In the genomic region with DNA sequence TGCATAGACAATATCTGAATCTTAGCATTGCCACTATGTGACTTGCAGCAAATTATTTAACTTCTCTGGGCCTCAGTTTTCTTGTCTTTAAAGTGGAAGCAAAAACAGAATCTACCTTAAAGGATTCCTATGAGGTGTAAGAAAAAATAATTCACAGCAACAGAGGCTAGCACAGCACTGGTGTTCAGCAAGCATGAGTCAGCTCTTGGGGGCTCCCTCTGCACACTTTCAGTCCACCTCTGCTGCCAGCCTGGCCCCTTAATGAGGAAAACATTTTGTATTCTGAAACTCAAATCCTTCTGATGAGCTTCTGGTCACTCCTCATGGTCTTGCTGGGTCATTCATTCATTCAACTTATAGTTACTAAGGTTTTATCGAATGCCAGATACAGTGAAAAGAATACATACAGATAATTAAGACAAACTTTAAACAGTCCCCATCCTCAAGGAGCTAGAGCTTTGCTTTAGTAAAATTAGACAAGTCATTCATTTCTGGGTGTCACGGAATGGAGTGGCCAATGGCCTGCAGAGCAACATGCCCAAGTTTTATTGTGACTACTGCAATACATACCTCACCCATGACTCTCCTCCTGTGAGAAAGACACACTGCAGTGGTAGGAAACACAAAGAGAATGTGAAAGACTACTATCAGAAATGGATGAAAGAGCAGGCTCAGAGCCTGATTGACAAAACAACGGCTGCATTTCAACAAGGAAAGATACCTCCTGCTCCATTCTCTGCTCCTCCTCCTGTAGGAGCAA, we compare ENCODE assay signal across 1 cellular context.
TF ChIP-seq lines count a peak whose summit lies in the region.

No MANE protein-coding gene starts in this region.

TF ChIP-seq in WTC11, 78 proteins besides CTCF, POLR2A, EP300 and RAD21 (continued from another document):
- TF ChIP-seq E2F1 (CRISPR knock-in tag; IDR thresholded peaks at IDR 0.05) (no peak), NFYB (CRISPR knock-in tag; conservative IDR thresholded peaks at IDR 0.05; ENCODE audit: low read depth) (no peak), HMGXB4 (CRISPR knock-in tag; IDR thresholded peaks at IDR 0.05) (no peak), ZNF317 (CRISPR knock-in tag; IDR thresholded peaks at IDR 0.05; ENCODE audit: borderline replicate concordance, low read depth) (no peak), ZNF263 (CRISPR knock-in tag; IDR thresholded peaks at IDR 0.05; ENCODE audit: low read depth) (no peak)
- TF ChIP-seq, protein P1, sequence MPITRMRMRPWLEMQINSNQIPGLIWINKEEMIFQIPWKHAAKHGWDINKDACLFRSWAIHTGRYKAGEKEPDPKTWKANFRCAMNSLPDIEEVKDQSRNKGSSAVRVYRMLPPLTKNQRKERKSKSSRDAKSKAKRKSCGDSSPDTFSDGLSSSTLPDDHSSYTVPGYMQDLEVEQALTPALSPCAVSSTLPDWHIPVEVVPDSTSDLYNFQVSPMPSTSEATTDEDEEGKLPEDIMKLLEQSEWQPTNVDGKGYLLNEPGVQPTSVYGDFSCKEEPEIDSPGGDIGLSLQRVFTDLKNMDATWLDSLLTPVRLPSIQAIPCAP (CRISPR knock-in tag; IDR thresholded peaks at IDR 0.05): no peak
- TF ChIP-seq, protein P2, sequence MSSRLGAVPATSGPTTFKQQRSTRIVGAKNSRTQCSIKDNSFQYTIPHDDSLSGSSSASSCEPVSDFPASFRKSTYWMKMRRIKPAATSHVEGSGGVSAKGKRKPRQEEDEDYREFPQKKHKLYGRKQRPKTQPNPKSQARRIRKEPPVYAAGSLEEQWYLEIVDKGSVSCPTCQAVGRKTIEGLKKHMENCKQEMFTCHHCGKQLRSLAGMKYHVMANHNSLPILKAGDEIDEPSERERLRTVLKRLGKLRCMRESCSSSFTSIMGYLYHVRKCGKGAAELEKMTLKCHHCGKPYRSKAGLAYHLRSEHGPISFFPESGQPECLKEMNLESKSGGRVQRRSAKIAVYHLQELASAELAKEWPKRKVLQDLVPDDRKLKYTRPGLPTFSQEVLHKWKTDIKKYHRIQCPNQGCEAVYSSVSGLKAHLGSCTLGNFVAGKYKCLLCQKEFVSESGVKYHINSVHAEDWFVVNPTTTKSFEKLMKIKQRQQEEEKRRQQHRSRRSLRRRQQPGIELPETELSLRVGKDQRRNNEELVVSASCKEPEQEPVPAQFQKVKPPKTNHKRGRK (CRISPR knock-in tag; IDR thresholded peaks at IDR 0.05; ENCODE audit: borderline replicate concordance): no peak
- TF ChIP-seq, protein P3, sequence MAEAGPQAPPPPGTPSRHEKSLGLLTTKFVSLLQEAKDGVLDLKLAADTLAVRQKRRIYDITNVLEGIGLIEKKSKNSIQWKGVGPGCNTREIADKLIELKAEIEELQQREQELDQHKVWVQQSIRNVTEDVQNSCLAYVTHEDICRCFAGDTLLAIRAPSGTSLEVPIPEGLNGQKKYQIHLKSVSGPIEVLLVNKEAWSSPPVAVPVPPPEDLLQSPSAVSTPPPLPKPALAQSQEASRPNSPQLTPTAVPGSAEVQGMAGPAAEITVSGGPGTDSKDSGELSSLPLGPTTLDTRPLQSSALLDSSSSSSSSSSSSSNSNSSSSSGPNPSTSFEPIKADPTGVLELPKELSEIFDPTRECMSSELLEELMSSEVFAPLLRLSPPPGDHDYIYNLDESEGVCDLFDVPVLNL (CRISPR knock-in tag; IDR thresholded peaks at IDR 0.05; ENCODE audit: borderline replicate concordance, low read depth): no peak
TF ChIP-seq in WTC11: peak in this region for 0.
